Comparison of ENCODE assay signal across 9 cellular contexts in the genomic region with DNA sequence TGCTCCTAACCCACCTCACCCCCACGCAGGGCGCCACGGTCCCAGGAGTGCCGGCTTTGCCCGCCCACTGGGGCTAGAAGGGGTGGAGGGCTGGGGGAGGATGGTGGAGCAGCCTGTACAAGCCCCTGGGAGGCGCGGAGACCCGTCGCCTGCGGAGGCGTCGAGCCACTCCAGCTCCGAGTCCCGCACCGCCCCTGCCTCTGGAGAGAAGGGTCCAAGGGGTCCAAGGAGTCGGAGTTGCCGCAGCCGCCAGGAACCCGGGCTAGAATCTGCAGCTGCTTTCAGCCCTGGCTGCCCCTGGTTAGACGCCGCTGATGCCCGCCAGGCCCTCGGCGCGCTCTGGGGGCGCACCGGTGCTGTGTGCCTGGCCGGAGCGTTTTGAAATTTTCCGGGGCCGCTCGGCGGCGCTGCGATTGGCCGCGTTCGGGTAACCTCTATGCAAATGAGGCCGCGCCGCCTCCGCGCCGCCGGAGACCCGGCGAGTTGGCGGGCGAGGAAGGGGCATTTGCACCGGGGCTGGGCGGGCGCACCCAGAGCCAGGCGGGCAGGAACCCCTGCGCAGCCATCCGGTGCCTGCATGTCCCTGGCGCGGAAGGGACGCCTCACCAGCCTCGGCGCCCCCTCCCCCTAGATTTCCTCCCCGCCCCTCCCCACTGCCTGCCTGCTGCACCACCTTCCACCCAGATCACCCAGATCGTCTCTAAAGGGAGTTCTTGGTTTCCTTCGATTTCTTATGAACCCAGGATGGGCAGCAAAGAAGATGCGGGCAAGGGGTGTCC. TPM values are rescaled to one million over a fixed set of nuclear protein-coding genes. Genes with fewer than 3 reads are reported as not detected.
A peak's percentile ranks its signal among the peaks of the same experiment; 100 is the strongest.
DNase-seq lines count a peak whose midpoint lies in the region; ATAC-seq, FAIRE-seq and TF ChIP-seq lines count a peak whose summit lies in the region.
"Had no signal": no experiment of that assay in that cellular context is flagged by ENCODE, and none has a peak within 500 bp of the region (broad histone marks: within the 10 kb centered on the region; RNA-seq: fewer than 3 reads in every experiment).

TSS of gene HMX2 (plus strand) at position 502 of the 779 bp plus-strand sequence. CDS start at position 745, 243 bp downstream.

- TF ChIP-seq POLR2A in H1 (IDR thresholded peaks at IDR 0.05; ENCODE audit: control extremely low read depth in 1 of 2, low read depth in 2 of 2, low read length in 2 of 2) = no peak
- no peak for TF ChIP-seq POLR2A in suprapubic skin (IDR thresholded peaks at IDR 0.05)
- TF ChIP-seq POLR2A in esophagus squamous epithelium (IDR thresholded peaks at IDR 0.05) = no peak

- TF ChIP-seq CTCF in H1 (IDR thresholded peaks at IDR 0.05; ENCODE audit: control extremely low read depth in 1 of 3, insufficient read depth in 1 of 3, low read depth in 1 of 3, low read length in 3 of 3) (peak in 2 of 3 experiments; percentile 19 to 44; a peak in 3 of 4 replicates), suprapubic skin (IDR thresholded peaks at IDR 0.05) (no peak), esophagus squamous epithelium (IDR thresholded peaks at IDR 0.05) (no peak)

- H2AFZ ChIP-seq in H1 (ENCODE audit: low read length) = no peak within 1 kb of the TSS
- H2AFZ ChIP-seq: parathyroid adenoma had no signal

- no peak within 1 kb of the TSS; a peak in 1 of 7 replicates for H3K9ac ChIP-seq in H1 (replicated peaks in 1 of 4; ENCODE audit: extremely low read depth in 1 of 4, low read depth in 3 of 4, low read length in 3 of 4)
- H3K9ac ChIP-seq: parathyroid adenoma had no signal

- H3K14ac ChIP-seq in H1 (ENCODE audit: insufficient read length) = no peak within 1 kb of the TSS

- H3K79me1 ChIP-seq in H1 (ENCODE audit: low read depth, low read length) = no peaks in the 10 kb centered on the region

- intact Hi-C loops in esophagus squamous epithelium (cut with DNase I) = no loop called here

- no peak within 1 kb of the TSS for H3K23ac ChIP-seq in H1 (ENCODE audit: insufficient read length)

- peaks cover 19% of the 10 kb centered on the region for H3K23me2 ChIP-seq in H1 (ENCODE audit: low read depth, low read length)

- FAIRE-seq in H1 (lab: Jason Lieb, UNC) = no peak

- H3K9me3 ChIP-seq in H1 (ENCODE audit: insufficient read depth in 2 of 2, low read depth in 1 of 2, low read length in 1 of 2) (no peaks in the 10 kb centered on the region), suprapubic skin (no peaks in the 10 kb centered on the region), esophagus squamous epithelium (no peaks in the 10 kb centered on the region)

- H4K5ac ChIP-seq in H1 (ENCODE audit: insufficient read length, low read depth, low read length) = no peak within 1 kb of the TSS

- H3K27me3 ChIP-seq in H1 (replicated peaks in 1 of 4; ENCODE audit: control insufficient read depth in 3 of 4, extremely low read depth in 1 of 4, insufficient read depth in 3 of 4, low read length in 3 of 4) = peaks cover 74 to 97% (median 87%) of the 10 kb centered on the region in 4 experiments
- H3K27me3 ChIP-seq in suprapubic skin = peaks cover 100% of the 10 kb centered on the region
- H3K27me3 ChIP-seq in esophagus squamous epithelium = peaks cover 48 to 100% (median 65%) of the 10 kb centered on the region in 4 donors

- H3K4me2 ChIP-seq in H1 (ENCODE audit: insufficient read depth in 1 of 2, low read depth in 2 of 2, low read length in 2 of 2) = peak within 1 kb of the TSS; percentile 84 to 86

- ATAC-seq in GM18858 (IDR thresholded peaks at IDR 0.05; ENCODE audit: unreplicated experiment) = no peak

- POLR2A ChIA-PET in H1 (lab: Charles Lee; ENCODE audit: partially characterized antibody) = interaction anchor here (2.0 to 5.0 kb wide), 3 partner anchors 7 to 14 kb away, joined by 8 to 37 read pairs (median 35); no protein-coding TSS in a partner anchor

- no peak within 1 kb of the TSS for H3K27ac ChIP-seq in H1 (ENCODE audit: low read depth, low read length)
- H3K27ac ChIP-seq in suprapubic skin = no peak within 1 kb of the TSS
- H3K27ac ChIP-seq in esophagus squamous epithelium = no peak within 1 kb of the TSS
- H3K27ac ChIP-seq: parathyroid adenoma had no signal

- peak within 1 kb of the TSS; percentile 32; the same call in 1 of the 2 replicates for H2BK20ac ChIP-seq in H1 (ENCODE audit: low read length)

- WGBS in H1 (ENCODE audit: extremely low coverage in 1 of 2, insufficient coverage in 1 of 2, insufficient read length in 1 of 2, insufficient replicate concordance in 2 of 2, low coverage in 1 of 2, low lambda C conversion rate in 2 of 2, missing lambda C conversion rate in 1 of 2), 2 experiments = 0% methylated on average over 48 of the region's 64 CpGs; no CpG with 5 or more reads in 1 of the 2 experiments
- 5% methylated on average over 27 of the region's 64 CpGs for WGBS in suprapubic skin
- 0% methylated on average over 2 to 4 of the region's 64 CpGs for WGBS in esophagus squamous epithelium, 2 donors

- H3K18ac ChIP-seq in H1 (ENCODE audit: extremely low read depth, low read length) = peak within 1 kb of the TSS; percentile 97; the same call in 1 of the 2 replicates

- no peak within 1 kb of the TSS; the same call in 1 of the 2 replicates for H4K8ac ChIP-seq in H1 (ENCODE audit: extremely low read depth, insufficient read depth, low read length)

- H3K4me1 ChIP-seq in H1 (replicated peaks in 1 of 4; ENCODE audit: control insufficient read depth in 3 of 4, insufficient read depth in 4 of 4, low read length in 3 of 4) = peaks cover 22 to 65% (median 41%) of the 10 kb centered on the region in 4 experiments
- peaks cover 66% of the 10 kb centered on the region for H3K4me1 ChIP-seq in suprapubic skin
- H3K4me1 ChIP-seq in esophagus squamous epithelium = peaks cover 37 to 74% (median 49%) of the 10 kb centered on the region in 3 donors
- H3K4me1 ChIP-seq: parathyroid adenoma had no signal

- no peak within 1 kb of the TSS for H2BK120ac ChIP-seq in H1 (replicated peaks; ENCODE audit: low read depth, low read length)

- no peaks in the 10 kb centered on the region for H3K79me2 ChIP-seq in H1 (ENCODE audit: control insufficient read depth in 1 of 2, insufficient read depth in 2 of 2, low read length in 2 of 2)
- H3K79me2 ChIP-seq: parathyroid adenoma had no signal

- DNase-seq in activated naive CD4-positive, alpha-beta T cell treated with Interleukin-2 at 50 U/mL for 16 hours = peak; percentile 44
- no peak for DNase-seq in activated naive CD4-positive, alpha-beta T cell (lab: John Stamatoyannopoulos, UW)
- DNase-seq in NCI-H526 treated with DMSO at 0.1 percent for 48 hours (lab: John Stamatoyannopoulos, UW) (peak; percentile 57), H1 (ENCODE audit: low read depth in 1 of 2, low spot score in 2 of 2) (peak in 1 of 2 experiments; percentile 91), suprapubic skin (ENCODE audit: low spot score in 2 of 2) (no peak), H4 (ENCODE audit: low spot score) (no peak), esophagus squamous epithelium (lab: John Stamatoyannopoulos, UW) (no peak)

- no peak within 1 kb of the TSS for H3K4ac ChIP-seq in H1 (replicated peaks; ENCODE audit: insufficient read length, low read depth, low read length)

- H2BK5ac ChIP-seq in H1 (ENCODE audit: low read depth, low read length) = no peak within 1 kb of the TSS

- CTCF ChIA-PET in H1 (lab: Charles Lee; ENCODE audit: partially characterized antibody) = interaction anchor here (1.2 to 3.5 kb wide), 2 partner anchors 11 to 25 kb away, joined by 3 to 12 read pairs; no protein-coding TSS in a partner anchor

- H4K20me1 ChIP-seq in H1 (replicated peaks in 1 of 2; ENCODE audit: control insufficient read depth in 1 of 2, insufficient read depth in 2 of 2, low read length in 2 of 2) = peaks cover 4 to 16% of the 10 kb centered on the region in 2 experiments

- peak within 1 kb of the TSS; percentile 17 to 59 (median 34) for H3K4me3 ChIP-seq in H1 (ENCODE audit: extremely low read depth in 1 of 4, insufficient read depth in 2 of 4, low read depth in 3 of 4, low read length in 4 of 4)
- peak within 1 kb of the TSS; percentile 31 for H3K4me3 ChIP-seq in suprapubic skin
- H3K4me3 ChIP-seq in esophagus squamous epithelium = peak within 1 kb of the TSS in 1 of 4 donors; percentile 47

- no peak within 1 kb of the TSS for H2AK5ac ChIP-seq in H1 (ENCODE audit: low read depth, low read length)

- TF ChIP-seq RAD21 in H1 (IDR thresholded peaks at IDR 0.05 in 1 of 2, conservative IDR thresholded peaks at IDR 0.05 in 1 of 2; ENCODE audit: low read depth in 2 of 2, low read length in 2 of 2) = no peak; a peak in 2 of 4 replicates

- peak within 1 kb of the TSS; percentile 6; the same call in 1 of the 2 replicates for H2BK15ac ChIP-seq in H1 (ENCODE audit: low read length)

- H3K56ac ChIP-seq in H1 (replicated peaks; ENCODE audit: insufficient read length, low read depth, low read length) = no peak within 1 kb of the TSS

- peak within 1 kb of the TSS; percentile 84 for H2BK12ac ChIP-seq in H1 (ENCODE audit: low read depth, low read length)

- TF ChIP-seq EP300 in H1 (IDR thresholded peaks at IDR 0.05; ENCODE audit: borderline replicate concordance in 1 of 2, low read depth in 2 of 2, low read length in 2 of 2) (no peak), suprapubic skin (IDR thresholded peaks at IDR 0.05) (no peak)

- peak within 1 kb of the TSS; percentile 57 for H4K91ac ChIP-seq in H1 (replicated peaks; ENCODE audit: insufficient read length, low read length)

- no peaks in the 10 kb centered on the region; a peak in 1 of 8 replicates for H3K36me3 ChIP-seq in H1 (ENCODE audit: control insufficient read depth in 2 of 4, insufficient read depth in 4 of 4, low read length in 3 of 4)
- H3K36me3 ChIP-seq in suprapubic skin = no peaks in the 10 kb centered on the region
- no peaks in the 10 kb centered on the region for H3K36me3 ChIP-seq in esophagus squamous epithelium

TF ChIP-seq in H1, 55 proteins besides CTCF, POLR2A, EP300 and RAD21 (continues in another document):
- TF ChIP-seq EGR1 (IDR thresholded peaks at IDR 0.05; ENCODE audit: borderline replicate concordance, low read depth, low read length) (no peak), KDM1A (IDR thresholded peaks at IDR 0.05; ENCODE audit: borderline replicate concordance, low read length) (no peak)

RNA-seq across cellular contexts. Expression of gene HMX2, which starts in this region (rescaled TPM):
- 1.3 and 2.0 TPM in 2 replicates for total RNA-seq in H1 (2021; fragmentation: NEBNext Ultra II Directional; extraction: Animal tissue kit (Norgen Biotek cat#: 25700))
- 2.2 and 2.7 TPM in 2 replicates for polyA plus RNA-seq in H1 (2011; rRNA removed)
- 1.1 TPM for polyA plus RNA-seq in H1 (2011; cell fraction: cytosol; rRNA removed)
- polyA plus RNA-seq in H1 (2011; cell fraction: nucleus; rRNA removed) = 0.97 TPM
- polyA plus RNA-seq in H1 (2012, experiment 1 of 2) = 0.64 to 1.5 TPM (median 1.2 TPM) in 4 replicates
- polyA plus RNA-seq in H1 (2012, experiment 2 of 2) = 1.3 TPM
- polyA plus RNA-seq in H1 (2013, experiment 1 of 2) = 5.4 TPM
- polyA plus RNA-seq in H1 (2013, experiment 2 of 2) = 5.4 TPM
- polyA minus RNA-seq in H1 (2011; rRNA and poly(A)+ RNA removed) = 0.17 and 0.35 TPM in 2 replicates
- polyA minus RNA-seq in H1 (2011; cell fraction: cytosol; rRNA and poly(A)+ RNA removed) = 1.8 TPM
- polyA minus RNA-seq in H1 (2011; cell fraction: nucleus; rRNA and poly(A)+ RNA removed) = 0.90 TPM
- total RNA-seq in suprapubic skin (not detected), esophagus squamous epithelium (not detected)
- total RNA-seq in H4 (2014; rRNA removed; shearing (Covaris generic)) = 0.27 TPM in 1 of 2 replicates, not detected in the other

Comparison
In these comparisons a context has a peak if more than half of its experiments do, and no peak if none do; other contexts are left out.
1. DNase-seq: peak in activated naive CD4-positive, alpha-beta T cell treated with Interleukin-2 at 50 U/mL for 16 hours (single experiment) and NCI-H526 treated with DMSO at 0.1 percent for 48 hours (single experiment); none in activated naive CD4-positive, alpha-beta T cell (0 of 4), suprapubic skin (0 of 2), H4 (single experiment) and esophagus squamous epithelium (single experiment).
2. CTCF ChIP-seq: peak in H1 (2 of 3); none in suprapubic skin (0 of 2) and esophagus squamous epithelium (0 of 6).